Comparison of ENCODE assay signal across 8 cellular contexts in genomic region chr15:60660290-60661051, GRCh38.
DNase-seq lines count a peak whose midpoint lies in the region; ATAC-seq, FAIRE-seq and TF ChIP-seq lines count a peak whose summit lies in the region.

No MANE protein-coding gene starts in this region.

- intact Hi-C loops in activated naive CD4-positive, alpha-beta T cell treated with anti-CD3 and anti-CD28 coated beads for 36 hours (cut with micrococcal nuclease), result loop anchor here (1.0 kb wide), 2 partner anchors 10 to 60 kb away; no protein-coding TSS in a partner anchor
- intact Hi-C loops in mucosa of descending colon (cut with DNase I, micrococcal nuclease), result no loop called here

- peaks cover 3% of the 10 kb centered on the region for H3K27me3 Mint-ChIP-seq in activated naive CD4-positive, alpha-beta T cell treated with anti-CD3 and anti-CD28 coated beads for 36 hours (ENCODE audit: low read depth)
- no peaks in the 10 kb centered on the region for H3K27me3 Mint-ChIP-seq in activated naive CD4-positive, alpha-beta T cell treated with anti-CD3 and anti-CD28 coated beads, Interleukin-2, amount 10 ng/mL, durations not matched to agents 7 days and 5 days

- H3K4me1 Mint-ChIP-seq in activated naive CD4-positive, alpha-beta T cell treated with anti-CD3 and anti-CD28 coated beads for 36 hours (ENCODE audit: low read depth), result peaks cover 23% of the 10 kb centered on the region
- H3K4me1 Mint-ChIP-seq in activated naive CD4-positive, alpha-beta T cell treated with anti-CD3 and anti-CD28 coated beads, Interleukin-2, amount 10 ng/mL, durations not matched to agents 7 days and 5 days, result peaks cover 16% of the 10 kb centered on the region

- no peaks in the 10 kb centered on the region for H3K4me1 ChIP-seq in mucosa of descending colon (ENCODE audit: low read depth)

- no peaks in the 10 kb centered on the region for H3K9me3 ChIP-seq in mucosa of descending colon

- no peaks in the 10 kb centered on the region for H3K36me3 ChIP-seq in mucosa of descending colon (ENCODE audit: low read depth)

- ATAC-seq in HG03039 (IDR thresholded peaks at IDR 0.05; ENCODE audit: unreplicated experiment) (peak; percentile 78), mucosa of descending colon (peak; percentile 85)

- no peak overlapping the region for H3K4me3 ChIP-seq in mucosa of descending colon

- FAIRE-seq in HTR-8/SVneo (lab: Jason Lieb, UNC), result no peak

- H3K9me3 Mint-ChIP-seq in activated naive CD4-positive, alpha-beta T cell treated with anti-CD3 and anti-CD28 coated beads for 36 hours, result no peaks in the 10 kb centered on the region
- no peaks in the 10 kb centered on the region for H3K9me3 Mint-ChIP-seq in activated naive CD4-positive, alpha-beta T cell treated with anti-CD3 and anti-CD28 coated beads, Interleukin-2, amount 10 ng/mL, durations not matched to agents 7 days and 5 days

- no peaks in the 10 kb centered on the region for H3K36me3 Mint-ChIP-seq in activated naive CD4-positive, alpha-beta T cell treated with anti-CD3 and anti-CD28 coated beads for 36 hours (ENCODE audit: low read depth)
- H3K36me3 Mint-ChIP-seq in activated naive CD4-positive, alpha-beta T cell treated with anti-CD3 and anti-CD28 coated beads, Interleukin-2, amount 10 ng/mL, durations not matched to agents 7 days and 5 days, result peaks cover 2% of the 10 kb centered on the region

- H3K27ac Mint-ChIP-seq in activated naive CD4-positive, alpha-beta T cell treated with anti-CD3 and anti-CD28 coated beads for 36 hours, result no peak overlapping the region
- no peak overlapping the region for H3K27ac Mint-ChIP-seq in activated naive CD4-positive, alpha-beta T cell treated with anti-CD3 and anti-CD28 coated beads, Interleukin-2, amount 10 ng/mL, durations not matched to agents 7 days and 5 days

- CTCF ChIA-PET in activated naive CD4-positive, alpha-beta T cell treated with anti-CD3 and anti-CD28 coated beads for 36 hours (lab: Charles Lee), result interaction anchor here (0.7 to 1.9 kb wide), 5 partner anchors 9 to 257 kb away, joined by 3 to 6 read pairs (median 4); no protein-coding TSS in a partner anchor
- CTCF ChIA-PET in activated naive CD4-positive, alpha-beta T cell treated with anti-CD3 and anti-CD28 coated beads, Interleukin-2, amount 10 ng/mL, durations not matched to agents 7 days and 5 days (lab: Charles Lee), result interaction anchor here (0.9 to 1.1 kb wide), 5 partner anchors 10 to 256 kb away, joined by 3 to 6 read pairs (median 3); no protein-coding TSS in a partner anchor

- DNase-seq in activated naive CD4-positive, alpha-beta T cell treated with anti-CD3 and anti-CD28 coated beads for 36 hours, result peak; percentile 26
- DNase-seq in activated naive CD4-positive, alpha-beta T cell treated with anti-CD3 and anti-CD28 coated beads, Interleukin-2, amount 10 ng/mL, durations not matched to agents 7 days and 5 days, result no peak
- DNase-seq in astrocyte of the hippocampus (ENCODE audit: low read depth, low spot score) (peak; percentile 52), mucosa of descending colon (peak in 1 of 3 donors; percentile 26), NCI-H2196 treated with DMSO at 0.1 percent for 48 hours (lab: John Stamatoyannopoulos, UW; ENCODE audit: unreplicated experiment) (no peak), NCI-H1105 treated with DMSO at 0.1 percent for 48 hours (lab: John Stamatoyannopoulos, UW) (no peak), HTR-8/SVneo (ENCODE audit: insufficient read length, low spot score) (no peak)

- no peak overlapping the region for H3K4me3 Mint-ChIP-seq in activated naive CD4-positive, alpha-beta T cell treated with anti-CD3 and anti-CD28 coated beads for 36 hours
- H3K4me3 Mint-ChIP-seq in activated naive CD4-positive, alpha-beta T cell treated with anti-CD3 and anti-CD28 coated beads, Interleukin-2, amount 10 ng/mL, durations not matched to agents 7 days and 5 days, result no peak overlapping the region

- no peak for TF ChIP-seq CTCF in mucosa of descending colon (IDR thresholded peaks at IDR 0.05)

Comparison
In these comparisons a context has a peak if more than half of its experiments do, and no peak if none do; other contexts are left out.
1. DNase-seq: peak in activated naive CD4-positive, alpha-beta T cell treated with anti-CD3 and anti-CD28 coated beads for 36 hours (single experiment) and astrocyte of the hippocampus (single experiment); none in activated naive CD4-positive, alpha-beta T cell treated with anti-CD3 and anti-CD28 coated beads, Interleukin-2, amount 10 ng/mL, durations not matched to agents 7 days and 5 days (single experiment), NCI-H2196 treated with DMSO at 0.1 percent for 48 hours (single experiment), NCI-H1105 treated with DMSO at 0.1 percent for 48 hours (single experiment) and HTR-8/SVneo (single experiment).